24 cellular contexts compared by ENCODE assay signal in the genomic region with DNA sequence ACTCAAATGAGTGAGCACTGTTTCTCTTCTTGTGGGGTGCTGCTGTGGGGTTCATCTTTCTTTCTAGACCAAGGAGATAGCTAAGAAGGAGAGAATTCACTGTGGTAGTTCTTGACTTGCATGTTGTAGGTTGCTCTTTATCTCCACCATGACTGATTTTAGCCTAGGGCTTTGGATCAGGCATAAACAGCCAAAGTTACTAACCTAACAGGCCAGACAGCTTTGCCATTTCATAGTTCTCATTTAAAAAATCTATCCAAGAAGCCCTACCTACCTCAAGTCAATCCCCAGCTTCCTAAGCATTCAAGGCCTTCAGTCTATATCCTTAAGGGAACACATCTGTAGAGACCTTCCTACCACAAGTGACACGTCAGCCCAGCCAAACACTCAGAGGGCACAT.
A peak's percentile ranks its signal among the peaks of the same experiment; 100 is the strongest.
DNase-seq lines count a peak whose midpoint lies in the region; TF ChIP-seq lines count a peak whose summit lies in the region.
"Had no signal": no experiment of that assay in that cellular context is flagged by ENCODE, and none has a peak within 500 bp of the region (broad histone marks: within the 10 kb centered on the region; RNA-seq: fewer than 3 reads in every experiment).

No MANE protein-coding gene starts in this region.

- no peaks in the 10 kb centered on the region for H3K9me3 ChIP-seq in ascending aorta
- H3K9me3 ChIP-seq in trophoblast cell (ENCODE audit: insufficient read depth, low read depth, low read length): no peaks in the 10 kb centered on the region
- no peaks in the 10 kb centered on the region for H3K9me3 ChIP-seq in MM.1S (replicated peaks; ENCODE audit: insufficient read depth, low read length)
- H3K9me3 ChIP-seq: right lobe of liver had no signal

- H3K4me3 Mint-ChIP-seq in HFFc6 (no peak overlapping the region), glutamatergic neuron (ENCODE audit: unreplicated experiment) (no peak overlapping the region), endothelial cell (ENCODE audit: unreplicated experiment) (no peak overlapping the region)
- H3K4me3 Mint-ChIP-seq: central memory CD8-positive, alpha-beta T cell; neural crest cell had no signal

- H3K36me3 Mint-ChIP-seq in HFFc6 (ENCODE audit: low read depth): no peaks in the 10 kb centered on the region
- no peaks in the 10 kb centered on the region for H3K36me3 Mint-ChIP-seq in glutamatergic neuron (ENCODE audit: unreplicated experiment)
- H3K36me3 Mint-ChIP-seq in endothelial cell (ENCODE audit: low read depth, unreplicated experiment): no peaks in the 10 kb centered on the region

- H3F3A ChIP-seq in MM.1S (ENCODE audit: insufficient read depth, low read length): peaks cover 13% of the 10 kb centered on the region

- H3K14ac ChIP-seq in trophoblast cell (ENCODE audit: low read length): peak overlapping the region; percentile 23

- H3K27me3 ChIP-seq in ACC112 (ENCODE audit: insufficient read depth, low read length): no peaks in the 10 kb centered on the region
- no peaks in the 10 kb centered on the region for H3K27me3 ChIP-seq in ascending aorta
- H3K27me3 ChIP-seq in trophoblast cell (ENCODE audit: insufficient read depth, low read length): no peaks in the 10 kb centered on the region
- H3K27me3 ChIP-seq in MM.1S (replicated peaks; ENCODE audit: insufficient read depth, low read length): no peaks in the 10 kb centered on the region
- H3K27me3 ChIP-seq: right lobe of liver had no signal

- H3K4ac ChIP-seq in trophoblast cell (ENCODE audit: low read depth, low read length): no peak overlapping the region

- H3K9me2 ChIP-seq in MM.1S (replicated peaks; ENCODE audit: insufficient read depth, low read length): no peaks in the 10 kb centered on the region

- H2AFZ ChIP-seq in ACC112 (ENCODE audit: low read length, unreplicated experiment): peak overlapping the region; percentile 48
- peak overlapping the region; percentile 52 for H2AFZ ChIP-seq in trophoblast cell (ENCODE audit: insufficient read depth, low read length, poor library complexity)
- no peak overlapping the region for H2AFZ ChIP-seq in MM.1S (ENCODE audit: low read length)

- H4K12ac ChIP-seq in trophoblast cell (ENCODE audit: low read depth, low read length): no peak overlapping the region

- WGBS in trophoblast cell (ENCODE audit: extremely low coverage, insufficient coverage, insufficient read length): no CpG with 5 or more reads among the region's 1 CpG

- H3K79me1 ChIP-seq in trophoblast cell (ENCODE audit: low read length): peaks cover 26% of the 10 kb centered on the region

- peak overlapping the region; percentile 79 for H4K91ac ChIP-seq in trophoblast cell (ENCODE audit: low read depth, low read length)

- H3K9ac ChIP-seq in trophoblast cell (ENCODE audit: low read length) (no peak overlapping the region), MM.1S (ENCODE audit: low read length) (no peak overlapping the region)

- H3K27ac ChIP-seq in ACC112 (ENCODE audit: low read depth, low read length) (no peak overlapping the region), ascending aorta (peak overlapping the region; percentile 80 to 88), trophoblast cell (ENCODE audit: low read depth, low read length) (peak overlapping the region; percentile 82), MM.1S (ENCODE audit: low read length) (no peak overlapping the region)

- H2BK5ac ChIP-seq in trophoblast cell (ENCODE audit: low read depth, low read length, poor library complexity): peak overlapping the region; percentile 81

- DNase-seq in HFFc6 (no peak), ascending aorta (ENCODE audit: low spot score in 2 of 2) (no peak), trophoblast cell (peak; percentile 82 to 95), MM.1S (no peak), glutamatergic neuron (no peak), endothelial cell (ENCODE audit: low spot score) (no peak)
- DNase-seq: activated CD8-positive, alpha-beta memory T cell treated with anti-CD3 and anti-CD28 coated beads, Interleukin-2, amount 50 U/mL, for 48 hours; activated gamma-delta T cell treated with Interleukin-2 at 50 U/mL for 16 hours; DMS79; hippocampal formation; Karpas-422; left ventricle myocardium superior; NCI-H1092; NCI-H2029; NCI-H226; NCI-H82; posterior cingulate gyrus; right lobe of liver; SIG-M5; stimulated activated CD4-positive, alpha-beta T cell treated with anti-CD3 and anti-CD28 coated beads, Interleukin-15, amount 100 ng/mL, for 24 hours; substantia nigra had no signal

- H3K4me2 ChIP-seq in trophoblast cell (ENCODE audit: low read length): no peak overlapping the region
- no peak overlapping the region for H3K4me2 ChIP-seq in MM.1S (ENCODE audit: low read depth, low read length)

- peak overlapping the region; percentile 11; the same call in 1 of the 2 replicates for H3K27ac Mint-ChIP-seq in HFFc6
- no peak overlapping the region for H3K27ac Mint-ChIP-seq in glutamatergic neuron (ENCODE audit: unreplicated experiment)
- no peak overlapping the region for H3K27ac Mint-ChIP-seq in endothelial cell (ENCODE audit: unreplicated experiment)

- H3K4me3 ChIP-seq in ACC112 (ENCODE audit: low read depth, low read length) (no peak overlapping the region), ascending aorta (no peak overlapping the region), trophoblast cell (ENCODE audit: low read depth, low read length) (no peak overlapping the region), MM.1S (ENCODE audit: low read length) (no peak overlapping the region)
- H3K4me3 ChIP-seq: right lobe of liver had no signal

- no peak overlapping the region for H2AK5ac ChIP-seq in trophoblast cell (ENCODE audit: low read length)

- H2BK120ac ChIP-seq in trophoblast cell (ENCODE audit: insufficient read depth, low read length, poor library complexity): peak overlapping the region; percentile 87

- no peaks in the 10 kb centered on the region for H3K36me3 ChIP-seq in ACC112 (ENCODE audit: insufficient read depth, low read length)
- no peaks in the 10 kb centered on the region for H3K36me3 ChIP-seq in ascending aorta
- H3K36me3 ChIP-seq in trophoblast cell (ENCODE audit: control insufficient read depth in 1 of 2, insufficient read depth in 2 of 2, low read length in 2 of 2): no peaks in the 10 kb centered on the region
- H3K36me3 ChIP-seq in MM.1S (replicated peaks; ENCODE audit: insufficient read depth, low read length): no peaks in the 10 kb centered on the region
- H3K36me3 ChIP-seq: right lobe of liver had no signal

- H3K18ac ChIP-seq in trophoblast cell (ENCODE audit: low read length): no peak overlapping the region

- TF ChIP-seq CTCF in HFFc6 (IDR thresholded peaks at IDR 0.05) (no peak), ascending aorta (IDR thresholded peaks at IDR 0.05) (no peak), MM.1S (IDR thresholded peaks at IDR 0.05; ENCODE audit: low read length) (no peak), glutamatergic neuron (IDR thresholded peaks at IDR 0.05; ENCODE audit: partially characterized antibody, unreplicated experiment) (no peak), endothelial cell (IDR thresholded peaks at IDR 0.05; ENCODE audit: unreplicated experiment) (no peak)

- no peaks in the 10 kb centered on the region for H3K9me3 Mint-ChIP-seq in HFFc6
- no peaks in the 10 kb centered on the region for H3K9me3 Mint-ChIP-seq in glutamatergic neuron (ENCODE audit: unreplicated experiment)
- no peaks in the 10 kb centered on the region for H3K9me3 Mint-ChIP-seq in endothelial cell (ENCODE audit: unreplicated experiment)
- H3K9me3 Mint-ChIP-seq: central memory CD8-positive, alpha-beta T cell had no signal

- H3K79me2 ChIP-seq in ACC112 (ENCODE audit: control insufficient read depth, insufficient read depth, low read length, unreplicated experiment): no peaks in the 10 kb centered on the region
- peaks cover 3% of the 10 kb centered on the region for H3K79me2 ChIP-seq in trophoblast cell (ENCODE audit: control insufficient read depth, insufficient read depth, low read length, poor library complexity)
- 0 out of 2 replicates have a peak, but pooled peaks cover under 1% of the 10 kb centered on the region for H3K79me2 ChIP-seq in MM.1S (ENCODE audit: low read length)

- peak overlapping the region; percentile 82 for H2BK12ac ChIP-seq in trophoblast cell (ENCODE audit: low read length)

- intact Hi-C loops in ascending aorta (cut with DNase I): loop anchor here (2.0 kb wide), 1 partner anchor 34 kb away; no protein-coding TSS in a partner anchor

- H3K4me1 ChIP-seq in ACC112 (ENCODE audit: control insufficient read depth, insufficient read depth, low read length, unreplicated experiment): peaks cover 35% of the 10 kb centered on the region
- H3K4me1 ChIP-seq in ascending aorta: peaks cover 0 to 40% of the 10 kb centered on the region in 2 donors
- H3K4me1 ChIP-seq in trophoblast cell (ENCODE audit: control insufficient read depth in 1 of 2, insufficient read depth in 2 of 2, low read length in 2 of 2): peaks cover 13 to 28% of the 10 kb centered on the region in 2 experiments
- H3K4me1 ChIP-seq in MM.1S (ENCODE audit: low read length): peaks cover 55% of the 10 kb centered on the region

- peak overlapping the region; percentile 69 for H4K8ac ChIP-seq in trophoblast cell (ENCODE audit: low read depth, low read length)

- no peak overlapping the region for H3K23ac ChIP-seq in trophoblast cell (ENCODE audit: low read length)

- no peaks in the 10 kb centered on the region for H4K20me1 ChIP-seq in MM.1S (ENCODE audit: insufficient read depth, low read length)

- H3K4me1 Mint-ChIP-seq in HFFc6 (ENCODE audit: low read depth) (peaks cover 89% of the 10 kb centered on the region), glutamatergic neuron (ENCODE audit: low read depth, unreplicated experiment) (no peaks in the 10 kb centered on the region), endothelial cell (ENCODE audit: unreplicated experiment) (peaks cover 8% of the 10 kb centered on the region)
- H3K4me1 Mint-ChIP-seq: central memory CD8-positive, alpha-beta T cell; neural crest cell had no signal

- H3K27me3 Mint-ChIP-seq in HFFc6 (ENCODE audit: insufficient read depth): no peaks in the 10 kb centered on the region
- H3K27me3 Mint-ChIP-seq in glutamatergic neuron (ENCODE audit: unreplicated experiment): no peaks in the 10 kb centered on the region
- peaks cover 3% of the 10 kb centered on the region for H3K27me3 Mint-ChIP-seq in endothelial cell (ENCODE audit: unreplicated experiment)
- H3K27me3 Mint-ChIP-seq: central memory CD8-positive, alpha-beta T cell had no signal

Comparison
In these comparisons a context has a peak if more than half of its experiments do, and no peak if none do; other contexts are left out.
1. H3K27ac ChIP-seq: peak in ascending aorta (2 of 2) and trophoblast cell (single experiment); none in ACC112 (single experiment) and MM.1S (single experiment).
2. DNase-seq: peak in trophoblast cell (2 of 2); none in HFFc6 (single experiment), ascending aorta (0 of 2), MM.1S (single experiment), glutamatergic neuron (single experiment) and endothelial cell (single experiment).